Comparison of ENCODE assay signal across 1 cellular context in genomic region chr11:130108671-130109070, GRCh38. TPM values are rescaled to one million over a fixed set of nuclear protein-coding genes. Genes with fewer than 3 reads are reported as not detected.
"Had no signal": no experiment of that assay in that cellular context is flagged by ENCODE, and none has a peak within 500 bp of the region (broad histone marks: within the 10 kb centered on the region; RNA-seq: fewer than 3 reads in every experiment).

No MANE protein-coding gene starts in this region.

RNA-seq across cellular contexts. Expression of gene ST14, which starts 50.9 kb away (rescaled TPM):
- total RNA-seq: myocyte had no signal
